Comparison of ENCODE assay signal across 1 cellular context in the genomic region with DNA sequence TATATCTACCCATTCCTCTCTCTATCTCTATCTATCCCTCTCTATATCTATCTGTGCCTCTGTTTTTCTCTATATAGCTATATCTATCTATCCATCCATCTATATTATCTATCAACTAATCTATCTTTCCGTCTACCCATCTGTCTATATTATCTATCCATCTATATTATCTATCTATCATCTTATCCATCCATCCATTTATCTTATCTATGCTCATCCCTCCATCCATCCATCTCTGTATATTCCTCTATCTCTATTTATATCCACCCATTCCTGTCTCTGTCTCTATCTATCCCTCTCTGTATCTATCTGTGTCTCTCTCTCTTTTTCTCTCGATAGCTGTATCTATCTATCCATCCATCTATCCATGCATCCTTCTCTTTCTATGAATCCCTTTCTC.
TF ChIP-seq lines count a peak whose summit lies in the region.

No MANE protein-coding gene starts in this region.

TF ChIP-seq in K562, 482 proteins besides CTCF, POLR2A, EP300 and RAD21:
- TF ChIP-seq HIVEP1 (CRISPR knock-in tag; IDR thresholded peaks at IDR 0.05) (no peak), ZNF140 (CRISPR knock-in tag; IDR thresholded peaks at IDR 0.05) (no peak), ZKSCAN8 (CRISPR knock-in tag; IDR thresholded peaks at IDR 0.05) (no peak), DACH1 (IDR thresholded peaks at IDR 0.05; ENCODE audit: partially characterized antibody) (peak; percentile 1), KLF1 (tag; IDR thresholded peaks at IDR 0.05) (no peak), ZNF79 (CRISPR knock-in tag; IDR thresholded peaks at IDR 0.05; ENCODE audit: low read depth) (no peak), SNIP1 (IDR thresholded peaks at IDR 0.05; ENCODE audit: low read depth) (no peak), TAF9B (IDR thresholded peaks at IDR 0.05; ENCODE audit: partially characterized antibody) (no peak)
- TF ChIP-seq, protein P1, sequence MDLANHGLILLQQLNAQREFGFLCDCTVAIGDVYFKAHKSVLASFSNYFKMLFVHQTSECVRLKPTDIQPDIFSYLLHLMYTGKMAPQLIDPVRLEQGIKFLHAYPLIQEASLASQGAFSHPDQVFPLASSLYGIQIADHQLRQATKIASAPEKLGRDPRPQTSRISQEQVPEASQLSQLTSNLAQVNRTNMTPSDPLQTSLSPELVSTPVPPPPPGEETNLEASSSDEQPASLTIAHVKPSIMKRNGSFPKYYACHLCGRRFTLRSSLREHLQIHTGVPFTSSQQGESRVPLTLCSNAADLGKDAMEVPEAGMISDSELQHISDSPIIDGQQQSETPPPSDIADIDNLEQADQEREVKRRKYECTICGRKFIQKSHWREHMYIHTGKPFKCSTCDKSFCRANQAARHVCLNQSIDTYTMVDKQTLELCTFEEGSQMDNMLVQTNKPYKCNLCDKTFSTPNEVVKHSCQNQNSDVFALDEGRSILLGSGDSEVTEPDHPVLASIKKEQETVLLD (IDR thresholded peaks at IDR 0.05) = peak; percentile 68; the same call in 1 of the 2 replicates
- TF ChIP-seq, protein P2, sequence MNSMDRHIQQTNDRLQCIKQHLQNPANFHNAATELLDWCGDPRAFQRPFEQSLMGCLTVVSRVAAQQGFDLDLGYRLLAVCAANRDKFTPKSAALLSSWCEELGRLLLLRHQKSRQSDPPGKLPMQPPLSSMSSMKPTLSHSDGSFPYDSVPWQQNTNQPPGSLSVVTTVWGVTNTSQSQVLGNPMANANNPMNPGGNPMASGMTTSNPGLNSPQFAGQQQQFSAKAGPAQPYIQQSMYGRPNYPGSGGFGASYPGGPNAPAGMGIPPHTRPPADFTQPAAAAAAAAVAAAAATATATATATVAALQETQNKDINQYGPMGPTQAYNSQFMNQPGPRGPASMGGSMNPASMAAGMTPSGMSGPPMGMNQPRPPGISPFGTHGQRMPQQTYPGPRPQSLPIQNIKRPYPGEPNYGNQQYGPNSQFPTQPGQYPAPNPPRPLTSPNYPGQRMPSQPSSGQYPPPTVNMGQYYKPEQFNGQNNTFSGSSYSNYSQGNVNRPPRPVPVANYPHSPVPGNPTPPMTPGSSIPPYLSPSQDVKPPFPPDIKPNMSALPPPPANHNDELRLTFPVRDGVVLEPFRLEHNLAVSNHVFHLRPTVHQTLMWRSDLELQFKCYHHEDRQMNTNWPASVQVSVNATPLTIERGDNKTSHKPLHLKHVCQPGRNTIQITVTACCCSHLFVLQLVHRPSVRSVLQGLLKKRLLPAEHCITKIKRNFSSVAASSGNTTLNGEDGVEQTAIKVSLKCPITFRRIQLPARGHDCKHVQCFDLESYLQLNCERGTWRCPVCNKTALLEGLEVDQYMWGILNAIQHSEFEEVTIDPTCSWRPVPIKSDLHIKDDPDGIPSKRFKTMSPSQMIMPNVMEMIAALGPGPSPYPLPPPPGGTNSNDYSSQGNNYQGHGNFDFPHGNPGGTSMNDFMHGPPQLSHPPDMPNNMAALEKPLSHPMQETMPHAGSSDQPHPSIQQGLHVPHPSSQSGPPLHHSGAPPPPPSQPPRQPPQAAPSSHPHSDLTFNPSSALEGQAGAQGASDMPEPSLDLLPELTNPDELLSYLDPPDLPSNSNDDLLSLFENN (IDR thresholded peaks at IDR 0.05; ENCODE audit: low read depth in 2 of 2, low read length in 2 of 2) = no peak
